In the genomic region with DNA sequence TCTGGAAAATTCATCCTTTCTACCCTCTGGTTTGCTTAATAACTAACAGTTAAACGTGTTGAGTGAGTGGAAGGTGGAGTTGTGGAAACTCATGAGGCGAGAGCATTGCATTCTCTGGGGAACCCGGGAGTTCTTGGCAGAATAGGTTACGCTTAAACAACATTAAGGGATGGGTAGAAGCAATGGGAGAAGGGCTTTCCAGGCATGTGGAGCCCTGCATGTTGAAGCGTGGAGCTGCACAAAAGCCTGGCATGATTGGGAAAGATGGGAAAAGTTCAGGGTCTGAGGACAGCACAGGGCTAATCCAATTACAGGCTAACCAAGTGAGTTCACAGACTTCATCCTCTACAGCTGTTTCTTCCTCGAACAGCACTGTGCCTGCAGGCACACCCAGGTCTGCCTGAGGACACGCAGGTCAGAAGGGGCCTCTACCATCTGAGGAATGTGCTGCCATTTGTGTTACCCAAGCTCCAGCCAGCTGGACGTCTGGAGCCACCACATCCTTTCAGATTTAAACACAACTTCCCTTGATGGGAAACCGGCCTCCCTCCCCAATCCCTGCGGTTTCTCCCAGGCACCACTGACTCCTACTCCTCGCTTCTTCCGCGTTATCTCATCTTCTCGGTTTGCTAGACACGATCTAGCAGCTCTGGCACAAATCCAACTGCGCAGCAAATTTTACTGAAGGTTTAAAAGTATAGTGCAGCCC, we compare ENCODE assay signal across 8 cellular contexts.
DNase-seq lines count a peak whose midpoint lies in the region; ATAC-seq, FAIRE-seq and TF ChIP-seq lines count a peak whose summit lies in the region.

No MANE protein-coding gene starts in this region.

- TF ChIP-seq EP300 in suprapubic skin (IDR thresholded peaks at IDR 0.05) = no peak

- TF ChIP-seq CTCF in breast epithelium (IDR thresholded peaks at IDR 0.05) (no peak), keratinocyte (optimal IDR thresholded peaks at IDR 0.05 in 1 of 3, IDR thresholded peaks at IDR 0.05 in 1 of 3, conservative IDR thresholded peaks at IDR 0.05 in 1 of 3; ENCODE audit: extremely low read depth in 1 of 3, insufficient read depth in 2 of 3, low read length in 3 of 3) (no peak), suprapubic skin (IDR thresholded peaks at IDR 0.05) (no peak), GM10266 (IDR thresholded peaks at IDR 0.05; ENCODE audit: control insufficient read depth, insufficient read depth, low read depth, missing control alignments) (no peak)

- H3K79me2 ChIP-seq in keratinocyte (ENCODE audit: control insufficient read depth, insufficient read depth, low read length) = no peaks in the 10 kb centered on the region

- no peaks in the 10 kb centered on the region for H3K9me1 ChIP-seq in keratinocyte (ENCODE audit: control insufficient read depth, extremely low read depth, insufficient read depth, low read length)

- no peak overlapping the region for H2AFZ ChIP-seq in keratinocyte (ENCODE audit: control insufficient read depth, low read length)

- WGBS in suprapubic skin = 47% methylated on average over 14 of the region's 16 CpGs

- no peak overlapping the region for H3K4me2 ChIP-seq in keratinocyte (ENCODE audit: control insufficient read depth, extremely low read depth, insufficient read depth, low read depth, low read length)

- intact Hi-C loops in breast epithelium (cut with DNase I; ENCODE audit: low total_unique reads) = no loop called here

- no peaks in the 10 kb centered on the region for H3K27me3 ChIP-seq in breast epithelium
- no peaks in the 10 kb centered on the region for H3K27me3 ChIP-seq in keratinocyte (ENCODE audit: control insufficient read depth, extremely low read depth, insufficient read depth, low read length)
- no peaks in the 10 kb centered on the region for H3K27me3 ChIP-seq in suprapubic skin

- DNase-seq in HuH-7 (ENCODE audit: low spot score) = peak; percentile 18
- no peak for DNase-seq in breast epithelium (ENCODE audit: low spot score in 2 of 2)
- DNase-seq in keratinocyte (ENCODE audit: low read depth, low spot score) = no peak
- DNase-seq in suprapubic skin (ENCODE audit: low spot score in 2 of 2) = peak; percentile 83 to 87
- no peak for DNase-seq in D341Med (ENCODE audit: low spot score)
- DNase-seq in NK-92 (lab: John Stamatoyannopoulos, UW; ENCODE audit: unreplicated experiment) = no peak
- DNase-seq in GM10266 (ENCODE audit: extremely low spot score) = no peak

- no peaks in the 10 kb centered on the region for H4K20me1 ChIP-seq in keratinocyte (ENCODE audit: control insufficient read depth, extremely low read depth, insufficient read depth, low read length)

- H3K27ac ChIP-seq in breast epithelium (peak overlapping the region; percentile 86 to 91), keratinocyte (ENCODE audit: control insufficient read depth, insufficient read depth, low read length) (no peak overlapping the region), suprapubic skin (peak overlapping the region; percentile 89)

- H3K4me3 ChIP-seq in breast epithelium (peak overlapping the region in 1 of 3 donors; percentile 37), keratinocyte (ENCODE audit: control insufficient read depth in 2 of 3, extremely low read depth in 1 of 3, insufficient read depth in 2 of 3, low read depth in 1 of 3, low read length in 3 of 3) (no peak overlapping the region), suprapubic skin (peak overlapping the region; percentile 7)

- H3K4me1 ChIP-seq in breast epithelium (no peaks in the 10 kb centered on the region), keratinocyte (ENCODE audit: control insufficient read depth, extremely low read depth, insufficient read depth, low read length) (peaks cover 23% of the 10 kb centered on the region), suprapubic skin (peaks cover 30% of the 10 kb centered on the region)

- ATAC-seq in HG03108 (IDR thresholded peaks at IDR 0.05; ENCODE audit: unreplicated experiment) = no peak

- H3K9ac ChIP-seq in keratinocyte (ENCODE audit: control insufficient read depth, extremely low read depth, insufficient read depth, low read length) = no peak overlapping the region

- TF ChIP-seq POLR2A in breast epithelium (IDR thresholded peaks at IDR 0.05) (no peak), suprapubic skin (IDR thresholded peaks at IDR 0.05) (no peak)

- FAIRE-seq in keratinocyte (lab: Jason Lieb, UNC) = peak; percentile 26

- H3K36me3 ChIP-seq in breast epithelium (no peaks in the 10 kb centered on the region), keratinocyte (ENCODE audit: control insufficient read depth in 2 of 2, extremely low read depth in 1 of 2, insufficient read depth in 2 of 2, low read length in 2 of 2) (peaks cover 0 to 3% of the 10 kb centered on the region in 2 experiments), suprapubic skin (peaks cover 2% of the 10 kb centered on the region)

- H3K9me3 ChIP-seq in breast epithelium (no peaks in the 10 kb centered on the region), keratinocyte (ENCODE audit: control insufficient read depth, low read depth, low read length) (no peaks in the 10 kb centered on the region), suprapubic skin (no peaks in the 10 kb centered on the region)

- dilution Hi-C loops in keratinocyte (cut with MboI; ENCODE audit: extremely low pct_ligation_motif_present, low sequenced_read_pairs) = no loop called here

Comparison
In these comparisons a context has a peak if more than half of its experiments do, and no peak if none do; other contexts are left out.
1. DNase-seq: peak in HuH-7 (single experiment) and suprapubic skin (2 of 2); none in breast epithelium (0 of 2), keratinocyte (single experiment), D341Med (single experiment), NK-92 (single experiment) and GM10266 (single experiment).